ENCODE assay signal across 1 cellular context in the genomic region with DNA sequence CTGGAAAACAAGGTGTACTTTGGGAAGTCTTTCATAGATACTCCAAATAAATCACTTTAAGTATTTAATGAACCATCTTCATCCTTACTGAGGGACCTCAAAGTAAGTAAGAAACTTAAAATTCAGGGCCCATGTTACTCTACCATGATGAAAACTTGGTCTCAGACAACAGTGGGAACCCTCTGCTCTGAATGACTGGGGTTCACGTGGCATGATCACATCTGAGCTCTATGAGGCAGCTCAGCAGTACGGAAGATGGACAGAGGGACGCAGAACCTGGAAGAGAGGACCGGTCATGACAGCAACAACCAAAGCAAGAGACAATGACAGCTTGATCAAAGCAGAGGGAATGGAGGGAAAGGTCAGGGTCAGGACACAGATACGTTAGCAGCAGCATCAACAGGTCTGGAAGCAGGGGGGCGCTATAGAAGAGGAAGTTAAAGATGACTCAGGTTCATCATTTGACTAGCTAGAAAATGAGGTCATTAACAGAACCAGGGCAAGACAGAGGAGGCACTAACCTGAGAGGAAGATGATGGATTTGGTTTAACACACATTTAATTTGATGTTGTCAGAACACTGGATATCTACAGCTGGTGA.
TF ChIP-seq lines count a peak whose summit lies in the region.

No MANE protein-coding gene starts in this region.

TF ChIP-seq in HEK293, 187 proteins besides CTCF, POLR2A, EP300 and RAD21 (continued from another document):
- TF ChIP-seq SP7 (tag by site-specific recombination; IDR thresholded peaks at IDR 0.05): peak; percentile 28
- TF ChIP-seq ZSCAN16 (tag by site-specific recombination; IDR thresholded peaks at IDR 0.05): peak; percentile 82; the same call in 1 of the 2 replicates
- TF ChIP-seq, protein P1, sequence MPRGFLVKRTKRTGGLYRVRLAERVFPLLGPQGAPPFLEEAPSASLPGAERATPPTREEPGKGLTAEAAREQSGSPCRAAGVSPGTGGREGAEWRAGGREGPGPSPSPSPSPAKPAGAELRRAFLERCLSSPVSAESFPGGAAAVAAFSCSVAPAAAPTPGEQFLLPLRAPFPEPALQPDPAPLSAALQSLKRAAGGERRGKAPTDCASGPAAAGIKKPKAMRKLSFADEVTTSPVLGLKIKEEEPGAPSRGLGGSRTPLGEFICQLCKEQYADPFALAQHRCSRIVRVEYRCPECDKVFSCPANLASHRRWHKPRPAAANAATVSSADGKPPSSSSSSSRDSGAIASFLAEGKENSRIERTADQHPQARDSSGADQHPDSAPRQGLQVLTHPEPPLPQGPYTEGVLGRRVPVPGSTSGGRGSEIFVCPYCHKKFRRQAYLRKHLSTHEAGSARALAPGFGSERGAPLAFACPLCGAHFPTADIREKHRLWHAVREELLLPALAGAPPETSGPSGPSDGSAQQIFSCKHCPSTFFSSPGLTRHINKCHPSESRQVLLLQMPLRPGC (tag by site-specific recombination; IDR thresholded peaks at IDR 0.05): peak; percentile 37; the same call in 1 of the 2 replicates
- TF ChIP-seq ZSCAN23 (tag by site-specific recombination; IDR thresholded peaks at IDR 0.05): 0 out of 2 replicates have a peak, but pooled peaks have one; percentile 28
- TF ChIP-seq, protein P2, sequence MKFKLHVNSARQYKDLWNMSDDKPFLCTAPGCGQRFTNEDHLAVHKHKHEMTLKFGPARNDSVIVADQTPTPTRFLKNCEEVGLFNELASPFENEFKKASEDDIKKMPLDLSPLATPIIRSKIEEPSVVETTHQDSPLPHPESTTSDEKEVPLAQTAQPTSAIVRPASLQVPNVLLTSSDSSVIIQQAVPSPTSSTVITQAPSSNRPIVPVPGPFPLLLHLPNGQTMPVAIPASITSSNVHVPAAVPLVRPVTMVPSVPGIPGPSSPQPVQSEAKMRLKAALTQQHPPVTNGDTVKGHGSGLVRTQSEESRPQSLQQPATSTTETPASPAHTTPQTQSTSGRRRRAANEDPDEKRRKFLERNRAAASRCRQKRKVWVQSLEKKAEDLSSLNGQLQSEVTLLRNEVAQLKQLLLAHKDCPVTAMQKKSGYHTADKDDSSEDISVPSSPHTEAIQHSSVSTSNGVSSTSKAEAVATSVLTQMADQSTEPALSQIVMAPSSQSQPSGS (tag by site-specific recombination; IDR thresholded peaks at IDR 0.05; ENCODE audit: low read depth): peak; percentile 86
- no peak for TF ChIP-seq ZNF677 (tag by site-specific recombination; IDR thresholded peaks at IDR 0.05)
- TF ChIP-seq KLF8 (tag by site-specific recombination; IDR thresholded peaks at IDR 0.05): no peak
- TF ChIP-seq, protein P3, sequence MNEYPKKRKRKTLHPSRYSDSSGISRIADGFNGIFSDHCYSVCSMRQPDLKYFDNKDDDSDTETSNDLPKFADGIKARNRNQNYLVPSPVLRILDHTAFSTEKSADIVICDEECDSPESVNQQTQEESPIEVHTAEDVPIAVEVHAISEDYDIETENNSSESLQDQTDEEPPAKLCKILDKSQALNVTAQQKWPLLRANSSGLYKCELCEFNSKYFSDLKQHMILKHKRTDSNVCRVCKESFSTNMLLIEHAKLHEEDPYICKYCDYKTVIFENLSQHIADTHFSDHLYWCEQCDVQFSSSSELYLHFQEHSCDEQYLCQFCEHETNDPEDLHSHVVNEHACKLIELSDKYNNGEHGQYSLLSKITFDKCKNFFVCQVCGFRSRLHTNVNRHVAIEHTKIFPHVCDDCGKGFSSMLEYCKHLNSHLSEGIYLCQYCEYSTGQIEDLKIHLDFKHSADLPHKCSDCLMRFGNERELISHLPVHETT (tag by site-specific recombination; IDR thresholded peaks at IDR 0.05): 0 out of 2 replicates have a peak, but pooled peaks have one; percentile 14
- peak; percentile 77 for TF ChIP-seq ZNF629 (tag by site-specific recombination; IDR thresholded peaks at IDR 0.05)
- TF ChIP-seq ZNF660 (tag by site-specific recombination; IDR thresholded peaks at IDR 0.05): no peak
- peak; percentile 90 for TF ChIP-seq SCRT1 (tag by site-specific recombination; IDR thresholded peaks at IDR 0.05; ENCODE audit: borderline replicate concordance)
- TF ChIP-seq ZNF621 (tag by site-specific recombination; IDR thresholded peaks at IDR 0.05): no peak
- no peak for TF ChIP-seq ZNF350 (tag by site-specific recombination; IDR thresholded peaks at IDR 0.05)
- peak; percentile 98 for TF ChIP-seq SCRT2 (tag by site-specific recombination; IDR thresholded peaks at IDR 0.05)
- TF ChIP-seq ZNF404 (tag by site-specific recombination; IDR thresholded peaks at IDR 0.05): no peak
